35 cellular contexts compared by ENCODE assay signal in genomic region chr4:170097681-170098080, GRCh38.
"Had no signal": no experiment of that assay in that cellular context is flagged by ENCODE, and none has a peak within 500 bp of the region (broad histone marks: within the 10 kb centered on the region; RNA-seq: fewer than 3 reads in every experiment).

No MANE protein-coding gene starts in this region.

- DNase-seq: Karpas-422, Kasumi-1, MG63, MM.1S, MV-4-11, NCI-H1048, NCI-H1092, NCI-H1092 treated with DMSO at 0.1 percent for 48 hours, NCI-H1105, NCI-H1105 treated with DMSO at 0.1 percent for 48 hours, NCI-H1417, NCI-H1417 treated with DMSO at 0.1 percent for 48 hours, NCI-H1436, NCI-H1436 treated with DMSO at 0.1 percent for 48 hours, NCI-H146, NCI-H1694, NCI-H1694 treated with DMSO at 0.1 percent for 48 hours, NCI-H187, NCI-H187 treated with DMSO at 0.1 percent for 48 hours, NCI-H1930, NCI-H2029, NCI-H2029 treated with DMSO at 0.1 percent for 48 hours, NCI-H2081, NCI-H2081 treated with DMSO at 0.1 percent for 48 hours, NCI-H2107, NCI-H2171, NCI-H2171 treated with DMSO at 0.1 percent for 48 hours, NCI-H2227 treated with DMSO at 0.1 percent for 48 hours, NCI-H226, NCI-H345, NCI-H446, NCI-H446 treated with DMSO at 0.1 percent for 48 hours, NCI-H510A, NCI-H510A treated with DMSO at 0.1 percent for 48 hours had no signal

- H3K9ac ChIP-seq: KMS-11 had no signal

- H3K27ac ChIP-seq: KMS-11 had no signal

- H3K36me3 ChIP-seq: MG63 had no signal

- H3K9me3 ChIP-seq: MG63 had no signal

- H3K4me2 ChIP-seq: KMS-11 had no signal

- H3K4me3 ChIP-seq: MG63 had no signal

- H3K27me3 ChIP-seq: MG63 had no signal
